Comparison of ENCODE assay signal across 8 cellular contexts in genomic region chr11:84720706-84721402, GRCh38.
DNase-seq lines count a peak whose midpoint lies in the region; ATAC-seq lines count a peak whose summit lies in the region.

No MANE protein-coding gene starts in this region.

- peak overlapping the region; percentile 29 for H3K4me3 Mint-ChIP-seq in activated T-cell treated with anti-CD3 and anti-CD28 coated beads, Interleukin-2, amount 50 U/mL, for 24 hours
- peak overlapping the region; percentile 77 for H3K4me3 Mint-ChIP-seq in stimulated activated memory B cell treated with anti-CD40 and anti-IgM and Interleukin-4, amounts not matched to agents 10 μg/mL and 1 μg/mL and 100 μg/mL, for 72 hours
- no peak overlapping the region for H3K4me3 Mint-ChIP-seq in CD4-positive, alpha-beta memory T cell

- H3K36me3 ChIP-seq in adipocyte (ENCODE audit: control insufficient read depth, insufficient read depth, low read length, severe bottlenecking), result no peaks in the 10 kb centered on the region
- H3K36me3 ChIP-seq in CD4-positive, alpha-beta memory T cell (ENCODE audit: insufficient read depth, low read length), result no peaks in the 10 kb centered on the region

- no peak for DNase-seq in activated T-cell treated with anti-CD3 and anti-CD28 coated beads, Interleukin-2, amount 50 U/mL, for 24 hours
- no peak for DNase-seq in activated T-cell treated with anti-CD3 and anti-CD28 coated beads, Interleukin-2, amount 50 U/mL, for 1 hour
- DNase-seq in adipocyte (ENCODE audit: low read depth) (peak; percentile 33), islet precursor cell (peak; percentile 66), germinal center (ENCODE audit: low spot score) (no peak)
- no peak for DNase-seq in CD4-positive, alpha-beta memory T cell
- DNase-seq in stimulated activated CD4-positive, alpha-beta T cell treated with anti-CD3 and anti-CD28 coated beads, Interleukin-12 subunit alpha, Interleukin-12 subunit beta, amount 100 ng/mL, for 4 hours, result no peak

- peaks cover 6% of the 10 kb centered on the region for H3K27me3 ChIP-seq in adipocyte (replicated peaks; ENCODE audit: control insufficient read depth, insufficient read depth, low read length)
- H3K27me3 ChIP-seq in CD4-positive, alpha-beta memory T cell (ENCODE audit: insufficient read depth, low read length), result no peaks in the 10 kb centered on the region

- H3K4me1 ChIP-seq in adipocyte (ENCODE audit: control insufficient read depth, insufficient read depth, low read length), result peaks cover 8% of the 10 kb centered on the region
- H3K4me1 ChIP-seq in CD4-positive, alpha-beta memory T cell (ENCODE audit: insufficient read depth, low read length), result no peaks in the 10 kb centered on the region

- H3K9me3 ChIP-seq in adipocyte (ENCODE audit: control insufficient read depth, low read length), result no peaks in the 10 kb centered on the region
- no peaks in the 10 kb centered on the region for H3K9me3 ChIP-seq in CD4-positive, alpha-beta memory T cell (ENCODE audit: control insufficient read depth in 1 of 2, low read length in 2 of 2)

- peaks cover 7% of the 10 kb centered on the region for H3K9me3 Mint-ChIP-seq in activated T-cell treated with anti-CD3 and anti-CD28 coated beads, Interleukin-2, amount 50 U/mL, for 24 hours
- H3K9me3 Mint-ChIP-seq in stimulated activated memory B cell treated with anti-CD40 and anti-IgM and Interleukin-4, amounts not matched to agents 10 μg/mL and 1 μg/mL and 100 μg/mL, for 72 hours, result no peaks in the 10 kb centered on the region
- H3K9me3 Mint-ChIP-seq in CD4-positive, alpha-beta memory T cell, result peaks cover 0 to 27% (median 16%) of the 10 kb centered on the region in 8 donors

- H3K4me1 Mint-ChIP-seq in activated T-cell treated with anti-CD3 and anti-CD28 coated beads, Interleukin-2, amount 50 U/mL, for 24 hours (ENCODE audit: low read depth), result no peaks in the 10 kb centered on the region
- peaks cover 10% of the 10 kb centered on the region for H3K4me1 Mint-ChIP-seq in stimulated activated memory B cell treated with anti-CD40 and anti-IgM and Interleukin-4, amounts not matched to agents 10 μg/mL and 1 μg/mL and 100 μg/mL, for 72 hours
- no peaks in the 10 kb centered on the region for H3K4me1 Mint-ChIP-seq in CD4-positive, alpha-beta memory T cell

- H3K9ac ChIP-seq in adipocyte (ENCODE audit: low read length), result no peak overlapping the region

- no peak overlapping the region for H3K27ac Mint-ChIP-seq in activated T-cell treated with anti-CD3 and anti-CD28 coated beads, Interleukin-2, amount 50 U/mL, for 24 hours
- H3K27ac Mint-ChIP-seq in stimulated activated memory B cell treated with anti-CD40 and anti-IgM and Interleukin-4, amounts not matched to agents 10 μg/mL and 1 μg/mL and 100 μg/mL, for 72 hours, result no peak overlapping the region
- H3K27ac Mint-ChIP-seq in CD4-positive, alpha-beta memory T cell, result no peak overlapping the region

- intact Hi-C loops in CD4-positive, alpha-beta memory T cell (cut with micrococcal nuclease), result no loop called here

- POLR2A ChIA-PET in CD4-positive, alpha-beta memory T cell (lab: Charles Lee; ENCODE audit: partially characterized antibody), result no interaction called here

- peak; percentile 73 for ATAC-seq in stimulated activated memory B cell treated with anti-CD40 and anti-IgM and Interleukin-4, amounts not matched to agents 10 μg/mL and 1 μg/mL and 100 μg/mL, for 72 hours

- H3K36me3 Mint-ChIP-seq in activated T-cell treated with anti-CD3 and anti-CD28 coated beads, Interleukin-2, amount 50 U/mL, for 24 hours (ENCODE audit: low read depth), result no peaks in the 10 kb centered on the region
- no peaks in the 10 kb centered on the region for H3K36me3 Mint-ChIP-seq in stimulated activated memory B cell treated with anti-CD40 and anti-IgM and Interleukin-4, amounts not matched to agents 10 μg/mL and 1 μg/mL and 100 μg/mL, for 72 hours
- no peaks in the 10 kb centered on the region for H3K36me3 Mint-ChIP-seq in CD4-positive, alpha-beta memory T cell

- CTCF ChIA-PET in CD4-positive, alpha-beta memory T cell (lab: Charles Lee; ENCODE audit: partially characterized antibody), result no interaction called here

- H3K4me3 ChIP-seq in adipocyte (ENCODE audit: low read length), result peak overlapping the region; percentile 83
- no peak overlapping the region for H3K4me3 ChIP-seq in CD4-positive, alpha-beta memory T cell (ENCODE audit: low read length in 2 of 2)

- no peak overlapping the region for H3K27ac ChIP-seq in CD4-positive, alpha-beta memory T cell (ENCODE audit: low read depth, low read length)

- H3K27me3 Mint-ChIP-seq in activated T-cell treated with anti-CD3 and anti-CD28 coated beads, Interleukin-2, amount 50 U/mL, for 24 hours, result peaks cover 11% of the 10 kb centered on the region
- H3K27me3 Mint-ChIP-seq in stimulated activated memory B cell treated with anti-CD40 and anti-IgM and Interleukin-4, amounts not matched to agents 10 μg/mL and 1 μg/mL and 100 μg/mL, for 72 hours, result peaks cover 34% of the 10 kb centered on the region
- peaks cover 2 to 5% of the 10 kb centered on the region in 2 donors for H3K27me3 Mint-ChIP-seq in CD4-positive, alpha-beta memory T cell

Comparison
In these comparisons a context has a peak if more than half of its experiments do, and no peak if none do; other contexts are left out.
1. DNase-seq: peak in adipocyte (single experiment) and islet precursor cell (single experiment); none in activated T-cell treated with anti-CD3 and anti-CD28 coated beads, Interleukin-2, amount 50 U/mL, for 24 hours (single experiment), activated T-cell treated with anti-CD3 and anti-CD28 coated beads, Interleukin-2, amount 50 U/mL, for 1 hour (single experiment), germinal center (single experiment), CD4-positive, alpha-beta memory T cell (0 of 5) and stimulated activated CD4-positive, alpha-beta T cell treated with anti-CD3 and anti-CD28 coated beads, Interleukin-12 subunit alpha, Interleukin-12 subunit beta, amount 100 ng/mL, for 4 hours (single experiment).
2. H3K4me3 Mint-ChIP-seq: peak in activated T-cell treated with anti-CD3 and anti-CD28 coated beads, Interleukin-2, amount 50 U/mL, for 24 hours (single experiment) and stimulated activated memory B cell treated with anti-CD40 and anti-IgM and Interleukin-4, amounts not matched to agents 10 μg/mL and 1 μg/mL and 100 μg/mL, for 72 hours (single experiment); none in CD4-positive, alpha-beta memory T cell (0 of 8).